Comparison of ENCODE assay signal across 9 cellular contexts in the genomic region with DNA sequence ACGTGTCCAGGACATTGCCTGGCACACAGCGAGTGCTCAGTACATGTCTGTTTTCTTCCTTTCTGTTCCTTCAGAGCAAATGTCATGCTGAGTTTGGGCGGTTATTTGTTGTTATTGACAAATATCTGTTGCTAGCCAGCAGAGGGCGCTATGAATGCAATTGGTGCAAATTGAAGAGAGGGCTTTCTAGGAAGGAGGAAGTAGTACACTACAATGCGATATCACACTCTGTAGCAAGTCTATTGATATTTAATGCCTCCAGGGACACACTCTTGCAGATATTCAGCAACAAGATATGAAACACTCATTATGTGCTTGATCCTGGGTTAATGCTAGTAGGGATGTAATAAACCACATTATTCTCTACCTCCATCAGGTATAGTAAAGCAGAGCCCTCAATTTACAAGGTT.
DNase-seq lines count a peak whose midpoint lies in the region; ATAC-seq and TF ChIP-seq lines count a peak whose summit lies in the region.
"Had no signal": no experiment of that assay in that cellular context is flagged by ENCODE, and none has a peak within 500 bp of the region (broad histone marks: within the 10 kb centered on the region; RNA-seq: fewer than 3 reads in every experiment).

No MANE protein-coding gene starts in this region.

- intact Hi-C loops in activated naive CD4-positive, alpha-beta T cell treated with anti-CD3 and anti-CD28 coated beads for 36 hours (cut with micrococcal nuclease) = loop anchor here (5.0 kb wide), 2 partner anchors 307 to 698 kb away; no protein-coding TSS in a partner anchor
- intact Hi-C loops in activated T-helper 1 cell treated with anti-CD3 and anti-CD28 coated beads, Interleukin-12 subunit alpha, Interleukin-12 subunit beta, Interleukin-2, Interleukin-4 antibody, amounts not matched to agents 30 ng/mL and 10 ng/mL and 1 ng/mL, durations not matched to agents 14 hours and 24 hours and 36 hours (cut with micrococcal nuclease) = loop anchor here (5.0 kb wide), 1 partner anchor 698 kb away; no protein-coding TSS in a partner anchor

- no peaks in the 10 kb centered on the region for H3K36me3 Mint-ChIP-seq in activated naive CD4-positive, alpha-beta T cell treated with anti-CD3 and anti-CD28 coated beads for 36 hours (ENCODE audit: low read depth)
- no peaks in the 10 kb centered on the region for H3K36me3 Mint-ChIP-seq in WTC11
- no peaks in the 10 kb centered on the region for H3K36me3 Mint-ChIP-seq in activated T-helper 1 cell treated with anti-CD3 and anti-CD28 coated beads, Interleukin-12 subunit alpha, Interleukin-12 subunit beta, Interleukin-2, Interleukin-4 antibody, amounts not matched to agents 30 ng/mL and 10 ng/mL and 1 ng/mL, durations not matched to agents 14 hours and 24 hours and 36 hours (ENCODE audit: low read depth)
- H3K36me3 Mint-ChIP-seq: activated naive CD4-positive, alpha-beta T cell treated with anti-CD3 and anti-CD28 coated beads, Interleukin-2, amount 50 U/mL, for 24 hours had no signal

- H3K4me3 ChIP-seq in HEK293 (ENCODE audit: low read depth, low read length) = no peak overlapping the region

- CTCF ChIA-PET in activated naive CD4-positive, alpha-beta T cell treated with anti-CD3 and anti-CD28 coated beads for 36 hours (lab: Charles Lee) = no interaction called here
- CTCF ChIA-PET in HEK293 (lab: Yijun Ruan, JAX) (interaction anchor here (0.6 to 3.2 kb wide), 7 partner anchors 9 to 277 kb away, joined by 3 to 11 read pairs (median 3); no protein-coding TSS in a partner anchor), WTC11 (lab: Charles Lee) (interaction anchor here (1.0 to 2.4 kb wide), 4 partner anchors 9 to 107 kb away, joined by 3 to 7 read pairs (median 4); no protein-coding TSS in a partner anchor)

- H3K36me3 ChIP-seq in HEK293 (ENCODE audit: control insufficient read depth in 2 of 2, insufficient read depth in 1 of 2, low read length in 2 of 2) = no peaks in the 10 kb centered on the region

- peak; percentile 74 for ATAC-seq in WTC11

- H3K4me1 ChIP-seq in HEK293 (ENCODE audit: control insufficient read depth, insufficient read depth, low read length) = no peaks in the 10 kb centered on the region

- POLR2A ChIA-PET in HEK293 (lab: Yijun Ruan, JAX) (no interaction called here), WTC11 (lab: Charles Lee) (no interaction called here)

- no peaks in the 10 kb centered on the region for H3K4me1 Mint-ChIP-seq in activated naive CD4-positive, alpha-beta T cell treated with anti-CD3 and anti-CD28 coated beads for 36 hours (ENCODE audit: low read depth)
- peaks cover 6% of the 10 kb centered on the region for H3K4me1 Mint-ChIP-seq in WTC11
- H3K4me1 Mint-ChIP-seq in activated T-helper 1 cell treated with anti-CD3 and anti-CD28 coated beads, Interleukin-12 subunit alpha, Interleukin-12 subunit beta, Interleukin-2, Interleukin-4 antibody, amounts not matched to agents 30 ng/mL and 10 ng/mL and 1 ng/mL, durations not matched to agents 14 hours and 24 hours and 36 hours (ENCODE audit: low read depth) = no peaks in the 10 kb centered on the region
- H3K4me1 Mint-ChIP-seq: activated naive CD4-positive, alpha-beta T cell treated with anti-CD3 and anti-CD28 coated beads, Interleukin-2, amount 50 U/mL, for 24 hours had no signal

- H3K27me3 Mint-ChIP-seq in activated naive CD4-positive, alpha-beta T cell treated with anti-CD3 and anti-CD28 coated beads for 36 hours (ENCODE audit: low read depth) = no peaks in the 10 kb centered on the region
- 0 out of 2 replicates have a peak, but pooled peaks cover 2% of the 10 kb centered on the region for H3K27me3 Mint-ChIP-seq in WTC11 (ENCODE audit: low read depth)
- no peaks in the 10 kb centered on the region for H3K27me3 Mint-ChIP-seq in activated T-helper 1 cell treated with anti-CD3 and anti-CD28 coated beads, Interleukin-12 subunit alpha, Interleukin-12 subunit beta, Interleukin-2, Interleukin-4 antibody, amounts not matched to agents 30 ng/mL and 10 ng/mL and 1 ng/mL, durations not matched to agents 14 hours and 24 hours and 36 hours (ENCODE audit: insufficient read depth)
- H3K27me3 Mint-ChIP-seq: activated naive CD4-positive, alpha-beta T cell treated with anti-CD3 and anti-CD28 coated beads, Interleukin-2, amount 50 U/mL, for 24 hours had no signal

- TF ChIP-seq CTCF in HEK293 (tag by site-specific recombination; IDR thresholded peaks at IDR 0.05) (no peak), WTC11 (IDR thresholded peaks at IDR 0.05) (peak; percentile 75)

- peak; percentile 43 for DNase-seq in activated naive CD4-positive, alpha-beta T cell treated with anti-CD3 and anti-CD28 coated beads for 36 hours
- DNase-seq in activated naive CD4-positive, alpha-beta T cell (lab: John Stamatoyannopoulos, UW) = no peak
- DNase-seq in NCI-H2107 treated with DMSO at 0.1 percent for 48 hours (lab: John Stamatoyannopoulos, UW; ENCODE audit: unreplicated experiment) = peak; percentile 80
- DNase-seq in WTC11 (ENCODE audit: low spot score) = peak; percentile 74
- DNase-seq in medulla oblongata (ENCODE audit: extremely low spot score) = peak; percentile 53
- DNase-seq in 8988T = no peak
- no peak for DNase-seq in activated T-helper 1 cell treated with anti-CD3 and anti-CD28 coated beads, Interleukin-12 subunit alpha, Interleukin-12 subunit beta, Interleukin-2, Interleukin-4 antibody, amounts not matched to agents 30 ng/mL and 10 ng/mL and 1 ng/mL, durations not matched to agents 14 hours and 24 hours and 36 hours (ENCODE audit: low spot score)

- no peaks in the 10 kb centered on the region for H3K9me3 Mint-ChIP-seq in activated naive CD4-positive, alpha-beta T cell treated with anti-CD3 and anti-CD28 coated beads for 36 hours
- 0 out of 2 replicates have a peak, but pooled peaks cover 7% of the 10 kb centered on the region for H3K9me3 Mint-ChIP-seq in WTC11
- H3K9me3 Mint-ChIP-seq in activated T-helper 1 cell treated with anti-CD3 and anti-CD28 coated beads, Interleukin-12 subunit alpha, Interleukin-12 subunit beta, Interleukin-2, Interleukin-4 antibody, amounts not matched to agents 30 ng/mL and 10 ng/mL and 1 ng/mL, durations not matched to agents 14 hours and 24 hours and 36 hours = no peaks in the 10 kb centered on the region
- H3K9me3 Mint-ChIP-seq: activated naive CD4-positive, alpha-beta T cell treated with anti-CD3 and anti-CD28 coated beads, Interleukin-2, amount 50 U/mL, for 24 hours had no signal

- H3K4me3 Mint-ChIP-seq in activated naive CD4-positive, alpha-beta T cell treated with anti-CD3 and anti-CD28 coated beads for 36 hours = no peak overlapping the region
- no peak overlapping the region for H3K4me3 Mint-ChIP-seq in WTC11
- H3K4me3 Mint-ChIP-seq in activated T-helper 1 cell treated with anti-CD3 and anti-CD28 coated beads, Interleukin-12 subunit alpha, Interleukin-12 subunit beta, Interleukin-2, Interleukin-4 antibody, amounts not matched to agents 30 ng/mL and 10 ng/mL and 1 ng/mL, durations not matched to agents 14 hours and 24 hours and 36 hours = no peak overlapping the region
- H3K4me3 Mint-ChIP-seq: activated naive CD4-positive, alpha-beta T cell treated with anti-CD3 and anti-CD28 coated beads, Interleukin-2, amount 50 U/mL, for 24 hours had no signal

- no peaks in the 10 kb centered on the region for H3K9me3 ChIP-seq in HEK293 (ENCODE audit: control insufficient read depth, insufficient read depth, low read depth, low read length)

- no peak overlapping the region for H3K27ac Mint-ChIP-seq in activated naive CD4-positive, alpha-beta T cell treated with anti-CD3 and anti-CD28 coated beads for 36 hours
- H3K27ac Mint-ChIP-seq in WTC11 = no peak overlapping the region
- no peak overlapping the region for H3K27ac Mint-ChIP-seq in activated T-helper 1 cell treated with anti-CD3 and anti-CD28 coated beads, Interleukin-12 subunit alpha, Interleukin-12 subunit beta, Interleukin-2, Interleukin-4 antibody, amounts not matched to agents 30 ng/mL and 10 ng/mL and 1 ng/mL, durations not matched to agents 14 hours and 24 hours and 36 hours
- H3K27ac Mint-ChIP-seq: activated naive CD4-positive, alpha-beta T cell treated with anti-CD3 and anti-CD28 coated beads, Interleukin-2, amount 50 U/mL, for 24 hours had no signal

- H3K27ac ChIP-seq in HEK293 (ENCODE audit: extremely low read depth, low read depth, low read length) = no peak overlapping the region

TF ChIP-seq in HEK293, 187 proteins besides CTCF, POLR2A, EP300 and RAD21:
- TF ChIP-seq ZNF654 (tag by site-specific recombination; IDR thresholded peaks at IDR 0.05; ENCODE audit: low read depth) (peak; percentile 24; the same call in 1 of the 2 replicates), GLI2 (tag by site-specific recombination; IDR thresholded peaks at IDR 0.05; ENCODE audit: borderline replicate concordance, low read depth) (no peak), ZNF132 (tag by site-specific recombination; IDR thresholded peaks at IDR 0.05; ENCODE audit: borderline replicate concordance) (no peak)
- TF ChIP-seq, protein P1, sequence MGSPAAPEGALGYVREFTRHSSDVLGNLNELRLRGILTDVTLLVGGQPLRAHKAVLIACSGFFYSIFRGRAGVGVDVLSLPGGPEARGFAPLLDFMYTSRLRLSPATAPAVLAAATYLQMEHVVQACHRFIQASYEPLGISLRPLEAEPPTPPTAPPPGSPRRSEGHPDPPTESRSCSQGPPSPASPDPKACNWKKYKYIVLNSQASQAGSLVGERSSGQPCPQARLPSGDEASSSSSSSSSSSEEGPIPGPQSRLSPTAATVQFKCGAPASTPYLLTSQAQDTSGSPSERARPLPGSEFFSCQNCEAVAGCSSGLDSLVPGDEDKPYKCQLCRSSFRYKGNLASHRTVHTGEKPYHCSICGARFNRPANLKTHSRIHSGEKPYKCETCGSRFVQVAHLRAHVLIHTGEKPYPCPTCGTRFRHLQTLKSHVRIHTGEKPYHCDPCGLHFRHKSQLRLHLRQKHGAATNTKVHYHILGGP (tag by site-specific recombination; IDR thresholded peaks at IDR 0.05) = peak; percentile 64; the same call in 1 of the 2 replicates
TF ChIP-seq in HEK293: peak in this region for 2.

TF ChIP-seq in WTC11, 78 proteins besides CTCF, POLR2A, EP300 and RAD21 (continues in another document):
- TF ChIP-seq CREM (CRISPR knock-in tag; IDR thresholded peaks at IDR 0.05) (no peak), ATF1 (CRISPR knock-in tag; IDR thresholded peaks at IDR 0.05) (no peak)

Comparison
In these comparisons a context has a peak if more than half of its experiments do, and no peak if none do; other contexts are left out.
1. DNase-seq: peak in activated naive CD4-positive, alpha-beta T cell treated with anti-CD3 and anti-CD28 coated beads for 36 hours (single experiment), NCI-H2107 treated with DMSO at 0.1 percent for 48 hours (single experiment), WTC11 (single experiment) and medulla oblongata (single experiment); none in activated naive CD4-positive, alpha-beta T cell (0 of 4), 8988T (single experiment) and activated T-helper 1 cell treated with anti-CD3 and anti-CD28 coated beads, Interleukin-12 subunit alpha, Interleukin-12 subunit beta, Interleukin-2, Interleukin-4 antibody, amounts not matched to agents 30 ng/mL and 10 ng/mL and 1 ng/mL, durations not matched to agents 14 hours and 24 hours and 36 hours (single experiment).